ENCODE assay signal across 22 cellular contexts in the genomic region with DNA sequence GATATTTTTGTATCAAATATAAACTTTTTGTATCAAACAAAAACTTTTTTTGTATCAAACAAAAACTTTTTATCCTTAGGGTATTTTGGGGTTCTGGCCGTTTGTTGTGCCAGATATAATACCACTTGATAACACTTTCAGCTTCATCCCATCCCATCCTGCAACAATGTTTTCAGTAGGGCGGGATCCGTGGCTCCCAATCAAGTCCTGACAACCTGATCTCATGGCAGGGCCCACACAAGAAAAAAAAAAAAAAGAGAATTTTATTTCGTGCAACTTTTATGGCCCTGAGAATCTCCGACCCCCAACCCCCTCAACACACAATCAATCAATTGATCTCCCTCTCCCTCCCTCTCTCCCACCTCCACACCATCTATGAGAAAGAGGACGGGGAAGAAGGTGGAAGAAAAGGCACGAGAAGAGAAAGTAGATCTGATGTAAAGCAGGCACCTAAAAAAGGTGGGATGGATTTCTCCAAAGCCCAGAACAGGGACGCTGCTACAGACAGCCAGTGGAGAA.
"Had no signal": no experiment of that assay in that cellular context is flagged by ENCODE, and none has a peak within 500 bp of the region (broad histone marks: within the 10 kb centered on the region; RNA-seq: fewer than 3 reads in every experiment).

No MANE protein-coding gene starts in this region.

- H3K4me1 ChIP-seq: SJSA1 had no signal

- H3K36me3 ChIP-seq: MG63, SJSA1 had no signal

- H3K27ac ChIP-seq: SJSA1, SK-N-MC had no signal

- DNase-seq: IMR-90, Karpas-422, KG1, MG63, NCI-H1092, NCI-H1105 treated with DMSO at 0.1 percent for 48 hours, NCI-H1417 treated with DMSO at 0.1 percent for 48 hours, NCI-H187, NCI-H2029, NCI-H2081 treated with DMSO at 0.1 percent for 48 hours, NCI-H2171, NCI-H226, NCI-H446, NCI-H510A, NCI-H524 treated with DMSO at 0.1 percent for 48 hours, NCI-H69, NCI-H774, Right ventricle myocardium superior, RPMI8226, SIG-M5 had no signal

- H3K4me3 ChIP-seq: MG63, SJSA1, SK-N-MC had no signal

- H3K27me3 ChIP-seq: MG63, SJSA1 had no signal

- H3K9me3 ChIP-seq: MG63, SJSA1 had no signal
